In the genomic region with DNA sequence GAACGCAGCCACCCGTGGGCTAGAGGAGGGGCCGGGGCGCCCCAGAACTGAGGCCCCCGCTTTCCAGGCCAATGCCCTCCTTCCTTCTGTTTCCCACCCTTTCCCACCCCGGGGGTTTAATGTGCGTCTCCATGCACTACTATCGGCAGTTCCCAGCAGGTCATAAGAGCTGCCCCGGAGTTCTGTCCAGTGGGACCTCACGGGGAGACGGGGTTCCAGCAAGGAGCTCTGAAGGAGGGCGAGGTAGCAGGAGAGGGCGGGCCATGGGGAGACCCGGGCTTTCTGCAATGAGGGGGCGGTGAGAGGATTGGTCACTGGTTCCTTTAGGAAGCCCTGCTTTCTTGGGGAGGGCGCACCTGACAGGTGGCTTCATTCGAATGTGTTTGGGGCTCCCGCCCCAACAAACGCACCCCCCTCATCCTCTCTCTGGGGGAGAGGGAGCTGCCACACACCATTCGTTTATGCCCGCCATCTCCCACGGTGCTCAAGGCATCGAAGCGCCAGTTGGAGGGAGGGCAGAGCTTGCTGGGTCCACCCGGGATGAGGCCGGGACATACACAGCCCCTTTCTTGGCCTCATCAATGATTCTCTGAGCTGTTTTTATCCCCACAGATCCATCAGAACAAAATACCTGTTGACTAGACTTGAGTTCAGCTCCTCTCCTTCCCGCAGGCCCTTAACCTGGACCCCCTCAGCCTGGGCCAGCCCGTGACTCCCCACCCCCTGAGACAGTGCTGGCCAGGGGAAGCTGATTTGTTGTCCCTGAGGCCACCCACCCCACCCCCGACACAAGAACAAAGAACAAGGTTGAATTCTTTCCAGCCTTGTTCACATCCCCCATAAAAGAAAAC, we compare ENCODE assay signal across 1 cellular context.
TF ChIP-seq lines count a peak whose summit lies in the region.

No MANE protein-coding gene starts in this region.

TF ChIP-seq in GM23338, 12 proteins besides CTCF, POLR2A, EP300 and RAD21:
- TF ChIP-seq ZNF331 (CRISPR knock-in tag; IDR thresholded peaks at IDR 0.05; ENCODE audit: low read depth), result no peak
- no peak for TF ChIP-seq POLR2AphosphoS5 (IDR thresholded peaks at IDR 0.05; ENCODE audit: low read depth)
- TF ChIP-seq, protein P1, sequence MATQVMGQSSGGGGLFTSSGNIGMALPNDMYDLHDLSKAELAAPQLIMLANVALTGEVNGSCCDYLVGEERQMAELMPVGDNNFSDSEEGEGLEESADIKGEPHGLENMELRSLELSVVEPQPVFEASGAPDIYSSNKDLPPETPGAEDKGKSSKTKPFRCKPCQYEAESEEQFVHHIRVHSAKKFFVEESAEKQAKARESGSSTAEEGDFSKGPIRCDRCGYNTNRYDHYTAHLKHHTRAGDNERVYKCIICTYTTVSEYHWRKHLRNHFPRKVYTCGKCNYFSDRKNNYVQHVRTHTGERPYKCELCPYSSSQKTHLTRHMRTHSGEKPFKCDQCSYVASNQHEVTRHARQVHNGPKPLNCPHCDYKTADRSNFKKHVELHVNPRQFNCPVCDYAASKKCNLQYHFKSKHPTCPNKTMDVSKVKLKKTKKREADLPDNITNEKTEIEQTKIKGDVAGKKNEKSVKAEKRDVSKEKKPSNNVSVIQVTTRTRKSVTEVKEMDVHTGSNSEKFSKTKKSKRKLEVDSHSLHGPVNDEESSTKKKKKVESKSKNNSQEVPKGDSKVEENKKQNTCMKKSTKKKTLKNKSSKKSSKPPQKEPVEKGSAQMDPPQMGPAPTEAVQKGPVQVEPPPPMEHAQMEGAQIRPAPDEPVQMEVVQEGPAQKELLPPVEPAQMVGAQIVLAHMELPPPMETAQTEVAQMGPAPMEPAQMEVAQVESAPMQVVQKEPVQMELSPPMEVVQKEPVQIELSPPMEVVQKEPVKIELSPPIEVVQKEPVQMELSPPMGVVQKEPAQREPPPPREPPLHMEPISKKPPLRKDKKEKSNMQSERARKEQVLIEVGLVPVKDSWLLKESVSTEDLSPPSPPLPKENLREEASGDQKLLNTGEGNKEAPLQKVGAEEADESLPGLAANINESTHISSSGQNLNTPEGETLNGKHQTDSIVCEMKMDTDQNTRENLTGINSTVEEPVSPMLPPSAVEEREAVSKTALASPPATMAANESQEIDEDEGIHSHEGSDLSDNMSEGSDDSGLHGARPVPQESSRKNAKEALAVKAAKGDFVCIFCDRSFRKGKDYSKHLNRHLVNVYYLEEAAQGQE (IDR thresholded peaks at IDR 0.05; ENCODE audit: unreplicated experiment), result no peak
- no peak for TF ChIP-seq ZNF114 (CRISPR knock-in tag; IDR thresholded peaks at IDR 0.05)
- TF ChIP-seq CREB1 (CRISPR knock-in tag; IDR thresholded peaks at IDR 0.05; ENCODE audit: low read depth), result no peak
- no peak for TF ChIP-seq NANOG (IDR thresholded peaks at IDR 0.05; ENCODE audit: borderline replicate concordance)
- TF ChIP-seq JUNB (IDR thresholded peaks at IDR 0.05; ENCODE audit: unreplicated experiment), result no peak
- TF ChIP-seq, protein P2, sequence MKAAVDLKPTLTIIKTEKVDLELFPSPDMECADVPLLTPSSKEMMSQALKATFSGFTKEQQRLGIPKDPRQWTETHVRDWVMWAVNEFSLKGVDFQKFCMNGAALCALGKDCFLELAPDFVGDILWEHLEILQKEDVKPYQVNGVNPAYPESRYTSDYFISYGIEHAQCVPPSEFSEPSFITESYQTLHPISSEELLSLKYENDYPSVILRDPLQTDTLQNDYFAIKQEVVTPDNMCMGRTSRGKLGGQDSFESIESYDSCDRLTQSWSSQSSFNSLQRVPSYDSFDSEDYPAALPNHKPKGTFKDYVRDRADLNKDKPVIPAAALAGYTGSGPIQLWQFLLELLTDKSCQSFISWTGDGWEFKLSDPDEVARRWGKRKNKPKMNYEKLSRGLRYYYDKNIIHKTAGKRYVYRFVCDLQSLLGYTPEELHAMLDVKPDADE (IDR thresholded peaks at IDR 0.05), result no peak
- TF ChIP-seq, protein P3, sequence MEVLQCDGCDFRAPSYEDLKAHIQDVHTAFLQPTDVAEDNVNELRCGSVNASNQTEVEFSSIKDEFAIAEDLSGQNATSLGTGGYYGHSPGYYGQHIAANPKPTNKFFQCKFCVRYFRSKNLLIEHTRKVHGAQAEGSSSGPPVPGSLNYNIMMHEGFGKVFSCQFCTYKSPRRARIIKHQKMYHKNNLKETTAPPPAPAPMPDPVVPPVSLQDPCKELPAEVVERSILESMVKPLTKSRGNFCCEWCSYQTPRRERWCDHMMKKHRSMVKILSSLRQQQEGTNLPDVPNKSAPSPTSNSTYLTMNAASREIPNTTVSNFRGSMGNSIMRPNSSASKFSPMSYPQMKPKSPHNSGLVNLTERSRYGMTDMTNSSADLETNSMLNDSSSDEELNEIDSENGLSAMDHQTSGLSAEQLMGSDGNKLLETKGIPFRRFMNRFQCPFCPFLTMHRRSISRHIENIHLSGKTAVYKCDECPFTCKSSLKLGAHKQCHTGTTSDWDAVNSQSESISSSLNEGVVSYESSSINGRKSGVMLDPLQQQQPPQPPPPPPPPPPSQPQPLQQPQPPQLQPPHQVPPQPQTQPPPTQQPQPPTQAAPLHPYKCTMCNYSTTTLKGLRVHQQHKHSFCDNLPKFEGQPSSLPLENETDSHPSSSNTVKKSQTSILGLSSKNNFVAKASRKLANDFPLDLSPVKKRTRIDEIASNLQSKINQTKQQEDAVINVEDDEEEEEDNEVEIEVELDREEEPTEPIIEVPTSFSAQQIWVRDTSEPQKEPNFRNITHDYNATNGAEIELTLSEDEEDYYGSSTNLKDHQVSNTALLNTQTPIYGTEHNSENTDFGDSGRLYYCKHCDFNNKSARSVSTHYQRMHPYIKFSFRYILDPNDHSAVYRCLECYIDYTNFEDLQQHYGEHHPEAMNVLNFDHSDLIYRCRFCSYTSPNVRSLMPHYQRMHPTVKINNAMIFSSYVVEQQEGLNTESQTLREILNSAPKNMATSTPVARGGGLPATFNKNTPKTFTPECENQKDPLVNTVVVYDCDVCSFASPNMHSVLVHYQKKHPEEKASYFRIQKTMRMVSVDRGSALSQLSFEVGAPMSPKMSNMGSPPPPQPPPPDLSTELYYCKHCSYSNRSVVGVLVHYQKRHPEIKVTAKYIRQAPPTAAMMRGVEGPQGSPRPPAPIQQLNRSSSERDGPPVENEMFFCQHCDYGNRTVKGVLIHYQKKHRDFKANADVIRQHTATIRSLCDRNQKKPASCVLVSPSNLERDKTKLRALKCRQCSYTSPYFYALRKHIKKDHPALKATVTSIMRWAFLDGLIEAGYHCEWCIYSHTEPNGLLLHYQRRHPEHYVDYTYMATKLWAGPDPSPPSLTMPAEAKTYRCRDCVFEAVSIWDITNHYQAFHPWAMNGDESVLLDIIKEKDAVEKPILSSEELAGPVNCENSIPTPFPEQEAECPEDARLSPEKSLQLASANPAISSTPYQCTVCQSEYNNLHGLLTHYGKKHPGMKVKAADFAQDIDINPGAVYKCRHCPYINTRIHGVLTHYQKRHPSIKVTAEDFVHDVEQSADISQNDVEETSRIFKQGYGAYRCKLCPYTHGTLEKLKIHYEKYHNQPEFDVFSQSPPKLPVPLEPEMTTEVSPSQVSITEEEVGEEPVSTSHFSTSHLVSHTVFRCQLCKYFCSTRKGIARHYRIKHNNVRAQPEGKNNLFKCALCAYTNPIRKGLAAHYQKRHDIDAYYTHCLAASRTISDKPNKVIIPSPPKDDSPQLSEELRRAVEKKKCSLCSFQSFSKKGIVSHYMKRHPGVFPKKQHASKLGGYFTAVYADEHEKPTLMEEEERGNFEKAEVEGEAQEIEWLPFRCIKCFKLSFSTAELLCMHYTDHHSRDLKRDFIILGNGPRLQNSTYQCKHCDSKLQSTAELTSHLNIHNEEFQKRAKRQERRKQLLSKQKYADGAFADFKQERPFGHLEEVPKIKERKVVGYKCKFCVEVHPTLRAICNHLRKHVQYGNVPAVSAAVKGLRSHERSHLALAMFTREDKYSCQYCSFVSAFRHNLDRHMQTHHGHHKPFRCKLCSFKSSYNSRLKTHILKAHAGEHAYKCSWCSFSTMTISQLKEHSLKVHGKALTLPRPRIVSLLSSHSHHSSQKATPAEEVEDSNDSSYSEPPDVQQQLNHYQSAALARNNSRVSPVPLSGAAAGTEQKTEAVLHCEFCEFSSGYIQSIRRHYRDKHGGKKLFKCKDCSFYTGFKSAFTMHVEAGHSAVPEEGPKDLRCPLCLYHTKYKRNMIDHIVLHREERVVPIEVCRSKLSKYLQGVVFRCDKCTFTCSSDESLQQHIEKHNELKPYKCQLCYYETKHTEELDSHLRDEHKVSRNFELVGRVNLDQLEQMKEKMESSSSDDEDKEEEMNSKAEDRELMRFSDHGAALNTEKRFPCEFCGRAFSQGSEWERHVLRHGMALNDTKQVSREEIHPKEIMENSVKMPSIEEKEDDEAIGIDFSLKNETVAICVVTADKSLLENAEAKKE (CRISPR knock-in tag; IDR thresholded peaks at IDR 0.05), result no peak
- no peak for TF ChIP-seq STAT1 (IDR thresholded peaks at IDR 0.05; ENCODE audit: unreplicated experiment)
- no peak for TF ChIP-seq EZH2 (IDR thresholded peaks at IDR 0.05; ENCODE audit: low read depth, unreplicated experiment)
